ENCODE assay signal across 8 cellular contexts in the genomic region with DNA sequence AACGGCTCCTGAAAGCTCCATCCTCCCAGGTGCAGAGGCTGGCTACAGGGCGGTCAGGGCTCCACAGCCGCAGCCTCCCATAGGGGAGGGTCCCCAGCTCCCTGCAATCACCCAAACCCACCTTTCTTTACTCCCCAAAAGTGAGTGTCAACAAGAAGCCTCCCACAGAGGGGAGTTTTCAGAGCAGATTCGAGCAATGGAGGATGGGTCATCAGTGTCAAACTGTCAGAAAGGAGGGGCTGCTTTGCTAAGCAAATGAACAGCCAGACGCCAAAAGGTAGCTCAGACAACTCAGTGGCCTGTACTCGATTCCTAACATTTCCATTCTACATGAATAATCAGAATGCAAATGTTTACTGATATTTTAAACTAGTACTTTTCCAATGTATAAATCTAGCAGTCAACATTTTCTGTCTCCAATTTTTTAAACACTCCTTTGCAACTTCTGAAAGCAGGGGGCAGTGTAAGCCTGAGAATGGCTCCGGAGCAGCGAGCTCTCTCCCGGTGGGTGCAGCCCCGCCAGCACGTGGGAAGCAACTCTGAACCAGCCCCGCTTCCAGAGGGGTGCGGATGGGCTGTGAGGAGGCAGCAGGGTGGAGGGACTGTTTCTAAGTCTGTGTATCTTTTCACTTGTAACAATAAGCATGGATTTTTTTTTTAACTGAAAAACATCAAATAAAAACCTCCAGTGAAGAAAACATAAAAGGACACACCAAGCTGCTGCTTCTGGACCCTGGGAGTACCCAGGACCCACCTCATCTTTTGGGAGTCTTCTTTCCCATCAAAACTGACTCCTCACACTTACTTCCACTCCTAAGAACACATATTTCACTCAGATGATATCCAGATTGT. TPM values are rescaled to one million over a fixed set of nuclear protein-coding genes. Genes with fewer than 3 reads are reported as not detected.
DNase-seq lines count a peak whose midpoint lies in the region; ATAC-seq and TF ChIP-seq lines count a peak whose summit lies in the region.

No MANE protein-coding gene starts in this region.

- H4K20me1 ChIP-seq in HCT116 (ENCODE audit: insufficient read depth) = no peaks in the 10 kb centered on the region

- CTCF ChIA-PET in HCT116 (lab: Charles Lee) = interaction anchor here (0.6 to 1.8 kb wide), 13 partner anchors 10 to 606 kb away, joined by 3 to 24 read pairs (median 3); a partner anchor contains a TSS

- no peak overlapping the region for H3K4me2 ChIP-seq in HCT116 (ENCODE audit: low read length)

- no peak overlapping the region for H3K4me3 Mint-ChIP-seq in osteocyte (ENCODE audit: unreplicated experiment)

- H3K9ac ChIP-seq in HCT116 (ENCODE audit: low read length) = no peak overlapping the region

- H3K36me3 Mint-ChIP-seq in osteocyte (ENCODE audit: unreplicated experiment) = peaks cover 19% of the 10 kb centered on the region

- BruUV-seq in HCT116 (replicated peaks; lab: Mats Ljungman, UMichigan) = no TSS peak

- ATAC-seq in HCT116 (peak; percentile 82), foreskin keratinocyte (peak; percentile 36), GM18502 (IDR thresholded peaks at IDR 0.05; ENCODE audit: poor library complexity, unreplicated experiment) (no peak)

- H3K4me1 Mint-ChIP-seq in osteocyte (ENCODE audit: unreplicated experiment) = peaks cover 6% of the 10 kb centered on the region

- H3K4me1 ChIP-seq in HCT116 (ENCODE audit: control insufficient read depth in 1 of 2, insufficient read depth in 2 of 2, low read length in 2 of 2) (no peaks in the 10 kb centered on the region), foreskin keratinocyte (no peaks in the 10 kb centered on the region)

- no peaks in the 10 kb centered on the region for H3K9me3 Mint-ChIP-seq in osteocyte (ENCODE audit: unreplicated experiment)

- peaks cover 26 to 28% of the 10 kb centered on the region in 2 experiments; a peak in 3 of 4 replicates for H3K36me3 ChIP-seq in HCT116 (ENCODE audit: control insufficient read depth in 1 of 2, insufficient read depth in 2 of 2, low read length in 2 of 2)

- H3K27me3 ChIP-seq in HCT116 (ENCODE audit: insufficient read depth, low read length) = no peaks in the 10 kb centered on the region
- H3K27me3 ChIP-seq in foreskin keratinocyte = no peaks in the 10 kb centered on the region

- peak; percentile 88 for TF ChIP-seq RAD21 in HCT116 (IDR thresholded peaks at IDR 0.05; ENCODE audit: low read depth)

- no peak overlapping the region for H3K4me3 ChIP-seq in HCT116 (replicated peaks in 1 of 2; ENCODE audit: low read depth in 1 of 2, low read length in 2 of 2)

- no peaks in the 10 kb centered on the region for H3K9me2 ChIP-seq in HCT116 (ENCODE audit: insufficient read depth)

- POLR2A ChIA-PET in HCT116 (lab: Charles Lee) = interaction anchor here (0.6 to 1.2 kb wide), 2 partner anchors 111 to 125 kb away, joined by 3 to 5 read pairs; a partner anchor contains a TSS

- H3K27ac ChIP-seq in HCT116 (ENCODE audit: low read depth, low read length) = no peak overlapping the region
- no peak overlapping the region for H3K27ac ChIP-seq in foreskin keratinocyte

- intact Hi-C loops in HCT116 (cut with micrococcal nuclease) = loop anchor here (1.0 to 5.0 kb wide), 3 partner anchors 127 to 372 kb away; no protein-coding TSS in a partner anchor

- TF ChIP-seq CTCF in HCT116 (IDR thresholded peaks at IDR 0.05 in 2 of 3, conservative IDR thresholded peaks at IDR 0.05 in 1 of 3; ENCODE audit: borderline replicate concordance in 1 of 3, insufficient read depth in 1 of 3, low read depth in 2 of 3, low read length in 2 of 3) (peak; percentile 57 to 81 (median 74); a peak in 5 of 6 replicates), foreskin keratinocyte (conservative IDR thresholded peaks at IDR 0.05) (peak; percentile 79), osteocyte (IDR thresholded peaks at IDR 0.05) (peak; percentile 82)

- no peaks in the 10 kb centered on the region for H3K27me3 Mint-ChIP-seq in osteocyte (ENCODE audit: unreplicated experiment)

- peak in 9 of 14 donors; percentile 7 to 32 (median 17) for DNase-seq in C1 segment of cervical spinal cord (lab: John Stamatoyannopoulos, UW)
- peak; percentile 10 for DNase-seq in HCT116 (ENCODE audit: low read depth, low spot score)
- DNase-seq in RPMI8226 = peak; percentile 58
- peak; percentile 35 for DNase-seq in activated effector memory CD4-positive, alpha-beta T cell treated with Interleukin-2 at 50 U/mL for 16 hours
- peak in 1 of 2 donors; percentile 20 for DNase-seq in foreskin keratinocyte
- DNase-seq in osteocyte (ENCODE audit: extremely low spot score, unreplicated experiment) = no peak
- DNase-seq in ureter (ENCODE audit: low spot score) = peak; percentile 64

- no peak for TF ChIP-seq POLR2A in HCT116 (IDR thresholded peaks at IDR 0.05; ENCODE audit: borderline replicate concordance, extremely low read depth, insufficient read depth, insufficient read length)

- no peaks in the 10 kb centered on the region for H3K9me3 ChIP-seq in HCT116 (ENCODE audit: control insufficient read depth in 1 of 2, insufficient read depth in 1 of 2, low read depth in 1 of 2, low read length in 2 of 2)

- no peak overlapping the region for H2AFZ ChIP-seq in HCT116 (ENCODE audit: low read depth, low read length, poor library complexity, severe bottlenecking)

- H3K79me2 ChIP-seq in HCT116 (ENCODE audit: insufficient read depth, low read length) = peaks cover 15% of the 10 kb centered on the region

- RAD21 ChIA-PET in HCT116 (lab: Charles Lee; ENCODE audit: low non-redundant PET in 1 of 2, low total read pairs in 2 of 2, uncharacterized antibody in 2 of 2, unreplicated experiment in 2 of 2) = no interaction called here

- H3K27ac Mint-ChIP-seq in osteocyte (ENCODE audit: unreplicated experiment) = no peak overlapping the region

TF ChIP-seq in HCT116, 20 proteins besides CTCF, POLR2A, EP300 and RAD21:
- no peak for TF ChIP-seq CBX3 (IDR thresholded peaks at IDR 0.05; ENCODE audit: low read depth)
- TF ChIP-seq, protein P1, sequence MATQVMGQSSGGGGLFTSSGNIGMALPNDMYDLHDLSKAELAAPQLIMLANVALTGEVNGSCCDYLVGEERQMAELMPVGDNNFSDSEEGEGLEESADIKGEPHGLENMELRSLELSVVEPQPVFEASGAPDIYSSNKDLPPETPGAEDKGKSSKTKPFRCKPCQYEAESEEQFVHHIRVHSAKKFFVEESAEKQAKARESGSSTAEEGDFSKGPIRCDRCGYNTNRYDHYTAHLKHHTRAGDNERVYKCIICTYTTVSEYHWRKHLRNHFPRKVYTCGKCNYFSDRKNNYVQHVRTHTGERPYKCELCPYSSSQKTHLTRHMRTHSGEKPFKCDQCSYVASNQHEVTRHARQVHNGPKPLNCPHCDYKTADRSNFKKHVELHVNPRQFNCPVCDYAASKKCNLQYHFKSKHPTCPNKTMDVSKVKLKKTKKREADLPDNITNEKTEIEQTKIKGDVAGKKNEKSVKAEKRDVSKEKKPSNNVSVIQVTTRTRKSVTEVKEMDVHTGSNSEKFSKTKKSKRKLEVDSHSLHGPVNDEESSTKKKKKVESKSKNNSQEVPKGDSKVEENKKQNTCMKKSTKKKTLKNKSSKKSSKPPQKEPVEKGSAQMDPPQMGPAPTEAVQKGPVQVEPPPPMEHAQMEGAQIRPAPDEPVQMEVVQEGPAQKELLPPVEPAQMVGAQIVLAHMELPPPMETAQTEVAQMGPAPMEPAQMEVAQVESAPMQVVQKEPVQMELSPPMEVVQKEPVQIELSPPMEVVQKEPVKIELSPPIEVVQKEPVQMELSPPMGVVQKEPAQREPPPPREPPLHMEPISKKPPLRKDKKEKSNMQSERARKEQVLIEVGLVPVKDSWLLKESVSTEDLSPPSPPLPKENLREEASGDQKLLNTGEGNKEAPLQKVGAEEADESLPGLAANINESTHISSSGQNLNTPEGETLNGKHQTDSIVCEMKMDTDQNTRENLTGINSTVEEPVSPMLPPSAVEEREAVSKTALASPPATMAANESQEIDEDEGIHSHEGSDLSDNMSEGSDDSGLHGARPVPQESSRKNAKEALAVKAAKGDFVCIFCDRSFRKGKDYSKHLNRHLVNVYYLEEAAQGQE (IDR thresholded peaks at IDR 0.05; ENCODE audit: low read depth) = no peak
- TF ChIP-seq SRF (IDR thresholded peaks at IDR 0.05; ENCODE audit: low read depth) = no peak
- TF ChIP-seq, protein P2, sequence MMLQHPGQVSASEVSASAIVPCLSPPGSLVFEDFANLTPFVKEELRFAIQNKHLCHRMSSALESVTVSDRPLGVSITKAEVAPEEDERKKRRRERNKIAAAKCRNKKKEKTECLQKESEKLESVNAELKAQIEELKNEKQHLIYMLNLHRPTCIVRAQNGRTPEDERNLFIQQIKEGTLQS (IDR thresholded peaks at IDR 0.05) = no peak
- TF ChIP-seq JUND (IDR thresholded peaks at IDR 0.05) = no peak
- TF ChIP-seq EZH2phosphoT487 (IDR thresholded peaks at IDR 0.05; ENCODE audit: borderline replicate concordance) = no peak
- TF ChIP-seq YY1 (IDR thresholded peaks at IDR 0.05; ENCODE audit: extremely low read depth, insufficient replicate concordance, low read depth, low read length) = no peak
- no peak for TF ChIP-seq SIN3A (IDR thresholded peaks at IDR 0.05; ENCODE audit: low read depth)
- TF ChIP-seq FOSL1 (IDR thresholded peaks at IDR 0.05; ENCODE audit: low read depth) = no peak
- TF ChIP-seq CEBPB (IDR thresholded peaks at IDR 0.05; ENCODE audit: low read depth) = no peak
- no peak for TF ChIP-seq ZFX (IDR thresholded peaks at IDR 0.05)
- no peak for TF ChIP-seq TCF7L2 (IDR thresholded peaks at IDR 0.05; ENCODE audit: borderline replicate concordance, extremely low read depth, insufficient read depth, insufficient read length)
- TF ChIP-seq EGR1 (IDR thresholded peaks at IDR 0.05; ENCODE audit: low read depth) = no peak

RNA-seq across cellular contexts. Expression of a gene that starts 54.9 kb away (rescaled TPM):
- 26.8 TPM for total RNA-seq in HCT116 (2021; ENCODE audit: unreplicated experiment)
- 16.1 and 18.1 TPM in 2 replicates for polyA plus RNA-seq in HCT116 (2012)
- total RNA-seq in foreskin keratinocyte = 7.2 and 9.0 TPM in 2 replicates
- polyA plus RNA-seq in foreskin keratinocyte = 3.0 and 3.2 TPM in 2 replicates
- total RNA-seq in osteocyte = 17.3 and 22.8 TPM in 2 replicates
- total RNA-seq in ureter = 31.3 TPM
